9 cellular contexts compared by ENCODE assay signal in genomic region chr18:11310476-11311086, GRCh38.
A peak's percentile ranks its signal among the peaks of the same experiment; 100 is the strongest.
DNase-seq lines count a peak whose midpoint lies in the region; ATAC-seq and TF ChIP-seq lines count a peak whose summit lies in the region.
"Had no signal": no experiment of that assay in that cellular context is flagged by ENCODE, and none has a peak within 500 bp of the region (broad histone marks: within the 10 kb centered on the region; RNA-seq: fewer than 3 reads in every experiment).

No MANE protein-coding gene starts in this region.

- peaks cover 2% of the 10 kb centered on the region for H3K27me3 Mint-ChIP-seq in activated CD4-positive, alpha-beta memory T cell treated with anti-CD3 and anti-CD28 coated beads for 36 hours
- no peaks in the 10 kb centered on the region for H3K27me3 Mint-ChIP-seq in activated T-helper 2 cell treated with anti-CD3 and anti-CD28 coated beads, Interferon-gamma antibody, Interleukin-2, Interleukin-4, amounts not matched to agents 10 μg/mL and 5 μg/mL and 100 μg/mL, durations not matched to agents 14 hours and 24 hours and 36 hours (ENCODE audit: low read depth)

- H3K4me2 ChIP-seq in hepatocyte = no peak overlapping the region

- H3K27me3 ChIP-seq in hepatocyte = no peaks in the 10 kb centered on the region
- H3K27me3 ChIP-seq: Peyer's patch had no signal

- H3K4me1 ChIP-seq in hepatocyte (ENCODE audit: insufficient read depth) = no peaks in the 10 kb centered on the region
- H3K4me1 ChIP-seq: Peyer's patch had no signal

- H2AFZ ChIP-seq in hepatocyte = no peak overlapping the region

- no peaks in the 10 kb centered on the region for H3K79me2 ChIP-seq in hepatocyte

- intact Hi-C loops in activated CD4-positive, alpha-beta memory T cell treated with anti-CD3 and anti-CD28 coated beads for 36 hours (cut with micrococcal nuclease) = loop anchor here (10.0 kb wide), 1 partner anchor 204 kb away; no protein-coding TSS in a partner anchor
- intact Hi-C loops in activated T-helper 2 cell treated with anti-CD3 and anti-CD28 coated beads, Interferon-gamma antibody, Interleukin-2, Interleukin-4, amounts not matched to agents 10 μg/mL and 5 μg/mL and 100 μg/mL, durations not matched to agents 14 hours and 24 hours and 36 hours (cut with micrococcal nuclease) = loop anchor here (10.0 kb wide), 1 partner anchor 244 kb away; no protein-coding TSS in a partner anchor

- no peaks in the 10 kb centered on the region for H4K20me1 ChIP-seq in hepatocyte (ENCODE audit: insufficient read depth, poor library complexity, severe bottlenecking)

- TF ChIP-seq CTCF in hepatocyte (IDR thresholded peaks at IDR 0.05; ENCODE audit: poor library complexity) = peak; percentile 58

- H3K36me3 Mint-ChIP-seq in activated CD4-positive, alpha-beta memory T cell treated with anti-CD3 and anti-CD28 coated beads for 36 hours = no peaks in the 10 kb centered on the region
- H3K36me3 Mint-ChIP-seq in activated T-helper 2 cell treated with anti-CD3 and anti-CD28 coated beads, Interferon-gamma antibody, Interleukin-2, Interleukin-4, amounts not matched to agents 10 μg/mL and 5 μg/mL and 100 μg/mL, durations not matched to agents 14 hours and 24 hours and 36 hours (ENCODE audit: low read depth) = no peaks in the 10 kb centered on the region

- CTCF ChIA-PET in activated CD4-positive, alpha-beta memory T cell treated with anti-CD3 and anti-CD28 coated beads for 36 hours (lab: Charles Lee) = interaction anchor here (0.7 to 1.6 kb wide), 8 partner anchors 8 to 243 kb away, joined by 3 to 11 read pairs (median 4); no protein-coding TSS in a partner anchor

- WGBS in hepatocyte (ENCODE audit: low lambda C conversion rate, missing lambda C conversion rate) = 94% methylated on average over 1 of the region's 1 CpG

- no peaks in the 10 kb centered on the region for H3K9me3 ChIP-seq in hepatocyte (ENCODE audit: low read depth)
- H3K9me3 ChIP-seq: Peyer's patch had no signal

- no peaks in the 10 kb centered on the region for H3K9me3 Mint-ChIP-seq in activated CD4-positive, alpha-beta memory T cell treated with anti-CD3 and anti-CD28 coated beads for 36 hours
- H3K9me3 Mint-ChIP-seq in activated T-helper 2 cell treated with anti-CD3 and anti-CD28 coated beads, Interferon-gamma antibody, Interleukin-2, Interleukin-4, amounts not matched to agents 10 μg/mL and 5 μg/mL and 100 μg/mL, durations not matched to agents 14 hours and 24 hours and 36 hours = no peaks in the 10 kb centered on the region

- H3K4me3 ChIP-seq in hepatocyte = no peak overlapping the region
- H3K4me3 ChIP-seq: Peyer's patch had no signal

- H3K27ac ChIP-seq in hepatocyte = no peak overlapping the region
- H3K27ac ChIP-seq: Peyer's patch had no signal

- no peak overlapping the region for H3K27ac Mint-ChIP-seq in activated CD4-positive, alpha-beta memory T cell treated with anti-CD3 and anti-CD28 coated beads for 36 hours
- H3K27ac Mint-ChIP-seq in activated T-helper 2 cell treated with anti-CD3 and anti-CD28 coated beads, Interferon-gamma antibody, Interleukin-2, Interleukin-4, amounts not matched to agents 10 μg/mL and 5 μg/mL and 100 μg/mL, durations not matched to agents 14 hours and 24 hours and 36 hours = no peak overlapping the region

- DNase-seq in COR-L47 (lab: John Stamatoyannopoulos, UW) = peak; percentile 8
- peak; percentile 35 for DNase-seq in NCI-H1105 treated with DMSO at 0.1 percent for 48 hours (lab: John Stamatoyannopoulos, UW)
- DNase-seq in activated CD4-positive, alpha-beta memory T cell treated with anti-CD3 and anti-CD28 coated beads for 36 hours = peak; percentile 43
- peak; percentile 68 for DNase-seq in hepatocyte (ENCODE audit: low spot score)
- DNase-seq in superior temporal gyrus (ENCODE audit: extremely low spot score) = peak; percentile 55
- no peak for DNase-seq in activated T-helper 2 cell treated with anti-CD3 and anti-CD28 coated beads, Interferon-gamma antibody, Interleukin-2, Interleukin-4, amounts not matched to agents 10 μg/mL and 5 μg/mL and 100 μg/mL, durations not matched to agents 14 hours and 24 hours and 36 hours (ENCODE audit: low spot score)

- ATAC-seq in GM19463 (IDR thresholded peaks at IDR 0.05; ENCODE audit: unreplicated experiment) (peak; percentile 45), HG02588 (IDR thresholded peaks at IDR 0.05; ENCODE audit: unreplicated experiment) (no peak)

- no peaks in the 10 kb centered on the region for H3K36me3 ChIP-seq in hepatocyte (replicated peaks; ENCODE audit: insufficient read depth, low read depth)
- H3K36me3 ChIP-seq: Peyer's patch had no signal

- H3K4me3 Mint-ChIP-seq in activated CD4-positive, alpha-beta memory T cell treated with anti-CD3 and anti-CD28 coated beads for 36 hours = no peak overlapping the region
- no peak overlapping the region for H3K4me3 Mint-ChIP-seq in activated T-helper 2 cell treated with anti-CD3 and anti-CD28 coated beads, Interferon-gamma antibody, Interleukin-2, Interleukin-4, amounts not matched to agents 10 μg/mL and 5 μg/mL and 100 μg/mL, durations not matched to agents 14 hours and 24 hours and 36 hours (ENCODE audit: low read depth)

- no peaks in the 10 kb centered on the region for H3K9me2 ChIP-seq in hepatocyte (replicated peaks; ENCODE audit: insufficient read depth)

- POLR2A ChIA-PET in activated CD4-positive, alpha-beta memory T cell treated with anti-CD3 and anti-CD28 coated beads for 36 hours (lab: Charles Lee) = no interaction called here

- no peaks in the 10 kb centered on the region for H3K4me1 Mint-ChIP-seq in activated CD4-positive, alpha-beta memory T cell treated with anti-CD3 and anti-CD28 coated beads for 36 hours (ENCODE audit: low read depth)
- H3K4me1 Mint-ChIP-seq in activated T-helper 2 cell treated with anti-CD3 and anti-CD28 coated beads, Interferon-gamma antibody, Interleukin-2, Interleukin-4, amounts not matched to agents 10 μg/mL and 5 μg/mL and 100 μg/mL, durations not matched to agents 14 hours and 24 hours and 36 hours (ENCODE audit: low read depth) = peaks cover 5% of the 10 kb centered on the region
